ENCODE assay signal across 26 cellular contexts in genomic region chr6:158877716-158878115, GRCh38.
"Had no signal": no experiment of that assay in that cellular context is flagged by ENCODE, and none has a peak within 500 bp of the region (broad histone marks: within the 10 kb centered on the region; RNA-seq: fewer than 3 reads in every experiment).

No MANE protein-coding gene starts in this region.

- H3K9ac ChIP-seq: parathyroid adenoma had no signal

- H3K27me3 ChIP-seq: right atrium auricular region, tibial nerve, upper lobe of left lung had no signal

- H3K36me3 ChIP-seq: esophagus squamous epithelium, neutrophil, prostate gland, right atrium auricular region, thoracic aorta, tibial nerve, upper lobe of left lung had no signal

- H3K4me3 ChIP-seq: coronary artery, esophagus squamous epithelium, lung, prostate gland, right atrium auricular region, smooth muscle cell, thoracic aorta, tibial nerve, upper lobe of left lung had no signal

- H3K27ac Mint-ChIP-seq: memory B cell; stimulated activated effector memory CD8-positive, alpha-beta T cell treated with anti-CD3 and anti-CD28 coated beads, Interleukin-12 subunit alpha, Interleukin-12 subunit beta, amount 100 ng/mL, for 72 hours had no signal

- H3K79me2 ChIP-seq: parathyroid adenoma had no signal

- DNase-seq: dermis blood vessel endothelial cell; effector memory CD4-positive, alpha-beta T cell; erythroblast; esophagus squamous epithelium; foreskin melanocyte; kidney; stimulated activated CD4-positive, alpha-beta T cell treated with anti-CD3 and anti-CD28 coated beads, Interleukin-12 subunit alpha, Interleukin-12 subunit beta, amount 100 ng/mL, for 4 hours; stimulated activated CD4-positive, alpha-beta T cell treated with anti-CD3 and anti-CD28 coated beads, Interleukin-1b, Interleukin-23, amount 100 ng/mL, for 48 hours; stimulated activated CD4-positive, alpha-beta T cell treated with anti-CD3 and anti-CD28 coated beads, Interleukin-4, amount 100 ng/mL, for 24 hours; stimulated activated naive CD4-positive, alpha-beta T cell treated with Interleukin-2 at 50 U/mL for 16 hours; upper lobe of left lung had no signal

- H3K4me3 Mint-ChIP-seq: memory B cell; neural crest cell; stimulated activated effector memory CD8-positive, alpha-beta T cell treated with anti-CD3 and anti-CD28 coated beads, Interleukin-12 subunit alpha, Interleukin-12 subunit beta, amount 100 ng/mL, for 72 hours had no signal

- H3K27me3 Mint-ChIP-seq: memory B cell had no signal

- H3K27ac ChIP-seq: coronary artery, esophagus squamous epithelium, neutrophil, parathyroid adenoma, prostate gland, right atrium auricular region, thoracic aorta, tibial nerve, upper lobe of left lung had no signal

- H3K4me1 Mint-ChIP-seq: neural crest cell had no signal

- H2AFZ ChIP-seq: parathyroid adenoma had no signal

- H3K4me2 ChIP-seq: smooth muscle cell had no signal

- H3K4me1 ChIP-seq: esophagus squamous epithelium, parathyroid adenoma, prostate gland, right atrium auricular region, tibial nerve, upper lobe of left lung had no signal

- H3K9me3 ChIP-seq: neutrophil, prostate gland, thoracic aorta had no signal

- ATAC-seq: left lobe of liver; natural killer cell treated with Interleukin-12 subunit alpha and Interleukin-12 subunit beta and Interleukin-15 and Interleukin-18, amount 100 ng/mL, for 72 hours; sciatic nerve; stimulated activated effector memory CD8-positive, alpha-beta T cell treated with anti-CD3 and anti-CD28 coated beads, Interleukin-12 subunit alpha, Interleukin-12 subunit beta, amount 100 ng/mL, for 72 hours had no signal
